In genomic region chr7:51068401-51068800, GRCh38 we compare ENCODE assay signal across 19 cellular contexts.
A peak's percentile ranks its signal among the peaks of the same experiment; 100 is the strongest.
DNase-seq lines count a peak whose midpoint lies in the region; ATAC-seq, FAIRE-seq and TF ChIP-seq lines count a peak whose summit lies in the region.
"Had no signal": no experiment of that assay in that cellular context is flagged by ENCODE, and none has a peak within 500 bp of the region (broad histone marks: within the 10 kb centered on the region; RNA-seq: fewer than 3 reads in every experiment).

No MANE protein-coding gene starts in this region.

- no peak for TF ChIP-seq EP300 in A549 (IDR thresholded peaks at IDR 0.05)

- DNase-seq in A549 (ENCODE audit: low read depth in 1 of 2, low spot score in 1 of 2) (no peak), caudate nucleus (lab: John Stamatoyannopoulos, UW) (no peak), NCI-H748 treated with DMSO at 0.1 percent for 48 hours (lab: John Stamatoyannopoulos, UW) (no peak)
- no peak for DNase-seq in effector CD4-positive, alpha-beta T cell
- no peak for DNase-seq in activated naive CD8-positive, alpha-beta T cell treated with anti-CD3 and anti-CD28 coated beads for 36 hours
- DNase-seq: GOT3 had no signal

- CTCF ChIA-PET in A549 (lab: Yijun Ruan, JAX): interaction anchor here (0.6 to 3.2 kb wide), 46 partner anchors 8 to 602 kb away, joined by 3 to 28 read pairs (median 4); no protein-coding TSS in a partner anchor

- H3K4me2 ChIP-seq in A549: no peak overlapping the region
- H3K4me2 ChIP-seq: BLaER1 had no signal

- 67% methylated on average over 4 of the region's 4 CpGs for WGBS in A549 (ENCODE audit: missing lambda C conversion rate)

- H3K9me3 ChIP-seq in A549: no peaks in the 10 kb centered on the region
- H3K9me3 ChIP-seq: BLaER1, Caco-2, HAP-1 had no signal

- H3K27ac ChIP-seq in A549 (no peak overlapping the region), VCaP (peak overlapping the region; percentile 70), caudate nucleus (ENCODE audit: low read depth, low read length) (peak overlapping the region; percentile 56), layer of hippocampus (ENCODE audit: low read depth, low read length) (peak overlapping the region; percentile 77)
- H3K27ac ChIP-seq: BLaER1, C4-2B had no signal

- 0 out of 3 replicates have a peak, but pooled peaks cover 5% of the 10 kb centered on the region for H3K4me1 ChIP-seq in A549

- no peak for TF ChIP-seq RAD21 in A549 (conservative IDR thresholded peaks at IDR 0.05 in 1 of 2, IDR thresholded peaks at IDR 0.05 in 1 of 2)

- H3K4me1 Mint-ChIP-seq in activated naive CD8-positive, alpha-beta T cell treated with anti-CD3 and anti-CD28 coated beads for 36 hours: no peaks in the 10 kb centered on the region
- H3K4me1 Mint-ChIP-seq: B cell; CD4-positive, CD25-positive, alpha-beta regulatory T cell had no signal

- no peaks in the 10 kb centered on the region for H3K27me3 Mint-ChIP-seq in activated naive CD8-positive, alpha-beta T cell treated with anti-CD3 and anti-CD28 coated beads for 36 hours
- H3K27me3 Mint-ChIP-seq: B cell had no signal

- H3K36me3 Mint-ChIP-seq in activated naive CD8-positive, alpha-beta T cell treated with anti-CD3 and anti-CD28 coated beads for 36 hours: no peaks in the 10 kb centered on the region
- H3K36me3 Mint-ChIP-seq: CD4-positive, CD25-positive, alpha-beta regulatory T cell; CD8-positive, alpha-beta T cell had no signal

- TF ChIP-seq POLR2A in A549 (IDR thresholded peaks at IDR 0.05; ENCODE audit: low read length): no peak

- H3K4me3 ChIP-seq in A549: no peak overlapping the region
- H3K4me3 ChIP-seq: BLaER1, GM12878, HAP-1 had no signal

- ATAC-seq in A549 (no peak), GM21576 (IDR thresholded peaks at IDR 0.05; ENCODE audit: unreplicated experiment) (no peak)
- ATAC-seq: CD8-positive, alpha-beta T cell had no signal

- no peak overlapping the region for H3K27ac Mint-ChIP-seq in activated naive CD8-positive, alpha-beta T cell treated with anti-CD3 and anti-CD28 coated beads for 36 hours
- H3K27ac Mint-ChIP-seq: B cell; CD8-positive, alpha-beta T cell; HFFc6 had no signal

- no peaks in the 10 kb centered on the region for H3K9me3 Mint-ChIP-seq in activated naive CD8-positive, alpha-beta T cell treated with anti-CD3 and anti-CD28 coated beads for 36 hours
- H3K9me3 Mint-ChIP-seq: CD4-positive, CD25-positive, alpha-beta regulatory T cell; CD8-positive, alpha-beta T cell; HFFc6 had no signal

- TF ChIP-seq CTCF in A549 (IDR thresholded peaks at IDR 0.05): no peak
- no peak for TF ChIP-seq CTCF in VCaP (conservative IDR thresholded peaks at IDR 0.05)

- no peaks in the 10 kb centered on the region for H3K27me3 ChIP-seq in layer of hippocampus (ENCODE audit: control insufficient read depth, insufficient read depth, low read length)
- H3K27me3 ChIP-seq: BLaER1 had no signal

- POLR2A ChIA-PET in A549 (lab: Yijun Ruan, JAX): interaction anchor here (0.6 kb wide), 1 partner anchor 111 kb away, joined by 5 read pairs; no protein-coding TSS in a partner anchor

- H3K4me3 Mint-ChIP-seq in activated naive CD8-positive, alpha-beta T cell treated with anti-CD3 and anti-CD28 coated beads for 36 hours: no peak overlapping the region
- H3K4me3 Mint-ChIP-seq: B cell; CD4-positive, CD25-positive, alpha-beta regulatory T cell; CD8-positive, alpha-beta T cell; HFFc6 had no signal

- no peak for FAIRE-seq in A549 (lab: Jason Lieb, UNC)
- FAIRE-seq: G401.6, GM12878 had no signal

TF ChIP-seq in A549, 52 proteins besides CTCF, POLR2A, EP300 and RAD21:
- TF ChIP-seq ESRRA (IDR thresholded peaks at IDR 0.05; ENCODE audit: borderline replicate concordance, low read length): no peak
- peak; percentile 34 for TF ChIP-seq MAFK (IDR thresholded peaks at IDR 0.05; ENCODE audit: partially characterized antibody)

Comparison
In these comparisons a context has a peak if more than half of its experiments do, and no peak if none do; other contexts are left out.
1. H3K27ac ChIP-seq: peak in VCaP (single experiment), caudate nucleus (single experiment) and layer of hippocampus (single experiment); none in A549 (0 of 2).